ENCODE assay signal across 13 cellular contexts in the genomic region with DNA sequence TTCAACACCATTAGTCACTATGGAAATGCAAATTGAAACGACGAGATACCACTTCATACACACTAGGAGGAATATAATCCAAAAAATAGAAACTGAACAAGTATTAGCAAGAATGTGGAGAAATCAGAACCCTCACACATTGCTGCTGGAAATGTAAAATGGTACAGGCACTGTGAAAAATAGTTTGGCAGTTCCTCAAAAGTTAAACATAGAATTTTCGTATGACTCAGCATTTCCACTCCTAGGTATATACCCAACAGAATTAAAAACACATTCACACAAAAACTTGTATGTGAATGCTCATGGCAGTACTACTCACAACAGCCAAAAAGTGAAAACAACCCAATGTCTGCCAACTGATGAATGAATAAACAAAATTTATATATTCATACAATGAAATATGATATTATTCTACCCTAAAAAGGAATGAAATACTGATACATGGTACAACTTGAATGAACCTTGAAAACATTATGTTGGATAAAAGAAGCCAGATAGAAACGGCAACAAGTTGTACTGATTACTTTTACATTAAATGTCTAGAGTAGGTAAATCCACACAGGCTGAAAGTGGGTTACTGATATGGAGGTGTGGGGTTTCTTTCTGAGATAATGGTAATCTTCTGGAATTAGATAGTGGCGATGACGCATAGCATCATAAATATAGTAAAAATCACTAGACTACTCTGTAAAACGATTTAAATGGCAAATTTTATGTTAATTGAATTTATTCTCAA. TPM values are rescaled to one million over a fixed set of nuclear protein-coding genes. Genes with fewer than 3 reads are reported as not detected.
DNase-seq lines count a peak whose midpoint lies in the region; ATAC-seq, FAIRE-seq and TF ChIP-seq lines count a peak whose summit lies in the region.
"Had no signal": no experiment of that assay in that cellular context is flagged by ENCODE, and none has a peak within 500 bp of the region (broad histone marks: within the 10 kb centered on the region; RNA-seq: fewer than 3 reads in every experiment).

No MANE protein-coding gene starts in this region.

- H3K9ac ChIP-seq in H1 (replicated peaks in 1 of 4; ENCODE audit: extremely low read depth in 1 of 4, low read depth in 3 of 4, low read length in 3 of 4) (no peak overlapping the region), trophoblast cell (ENCODE audit: low read length) (no peak overlapping the region)

- DNase-seq in HT1080 (ENCODE audit: low read depth) (peak; percentile 8), H1 (ENCODE audit: low read depth in 1 of 2, low spot score in 2 of 2) (no peak), upper lobe of left lung (no peak), uterus (no peak), trophoblast cell (no peak)
- no peak for DNase-seq in activated T-cell treated with anti-CD3 and anti-CD28 coated beads, Interleukin-2, amount 50 U/mL, for 4 hours
- DNase-seq: aorta, DND-41, psoas muscle had no signal

- H3K4me3 ChIP-seq in HEK293 (ENCODE audit: low read depth, low read length) (no peak overlapping the region), H1 (ENCODE audit: extremely low read depth in 1 of 4, insufficient read depth in 2 of 4, low read depth in 3 of 4, low read length in 4 of 4) (no peak overlapping the region), upper lobe of left lung (no peak overlapping the region), uterus (no peak overlapping the region), trophoblast cell (ENCODE audit: low read depth, low read length) (no peak overlapping the region)
- H3K4me3 ChIP-seq: psoas muscle had no signal

- no peak overlapping the region for H3K4me3 Mint-ChIP-seq in activated T-cell treated with anti-CD3 and anti-CD28 coated beads, Interleukin-2, amount 50 U/mL, for 4 hours

- H2AFZ ChIP-seq in H1 (ENCODE audit: low read length) (no peak overlapping the region), trophoblast cell (ENCODE audit: insufficient read depth, low read length, poor library complexity) (no peak overlapping the region)

- no peak overlapping the region for H2AK5ac ChIP-seq in H1 (ENCODE audit: low read depth, low read length)
- H2AK5ac ChIP-seq in trophoblast cell (ENCODE audit: low read length), result no peak overlapping the region

- TF ChIP-seq POLR2A in H1 (IDR thresholded peaks at IDR 0.05; ENCODE audit: control extremely low read depth in 1 of 2, low read depth in 2 of 2, low read length in 2 of 2), result no peak
- TF ChIP-seq POLR2A in upper lobe of left lung (IDR thresholded peaks at IDR 0.05), result no peak
- no peak for TF ChIP-seq POLR2A in uterus (IDR thresholded peaks at IDR 0.05)

- TF ChIP-seq CTCF in HEK293 (tag by site-specific recombination; IDR thresholded peaks at IDR 0.05), result no peak
- no peak for TF ChIP-seq CTCF in H1 (IDR thresholded peaks at IDR 0.05; ENCODE audit: control extremely low read depth in 1 of 3, insufficient read depth in 1 of 3, low read depth in 1 of 3, low read length in 3 of 3)
- TF ChIP-seq CTCF in upper lobe of left lung (IDR thresholded peaks at IDR 0.05), result no peak
- no peak for TF ChIP-seq CTCF in uterus (IDR thresholded peaks at IDR 0.05)

- no peak for FAIRE-seq in H1 (lab: Jason Lieb, UNC)

- no peak overlapping the region for H2BK20ac ChIP-seq in H1 (ENCODE audit: low read length)

- no peaks in the 10 kb centered on the region for H3K9me3 ChIP-seq in HEK293 (ENCODE audit: control insufficient read depth, insufficient read depth, low read depth, low read length)
- no peaks in the 10 kb centered on the region for H3K9me3 ChIP-seq in H1 (ENCODE audit: insufficient read depth in 2 of 2, low read depth in 1 of 2, low read length in 1 of 2)
- H3K9me3 ChIP-seq in upper lobe of left lung, result no peaks in the 10 kb centered on the region
- no peaks in the 10 kb centered on the region for H3K9me3 ChIP-seq in uterus
- no peaks in the 10 kb centered on the region for H3K9me3 ChIP-seq in trophoblast cell (ENCODE audit: insufficient read depth, low read depth, low read length)

- H4K91ac ChIP-seq in H1 (replicated peaks; ENCODE audit: insufficient read length, low read length) (no peak overlapping the region), trophoblast cell (ENCODE audit: low read depth, low read length) (no peak overlapping the region)

- no peak overlapping the region for H3K4me2 ChIP-seq in H1 (ENCODE audit: insufficient read depth in 1 of 2, low read depth in 2 of 2, low read length in 2 of 2)
- H3K4me2 ChIP-seq in trophoblast cell (ENCODE audit: low read length), result no peak overlapping the region

- no peak overlapping the region for H3K56ac ChIP-seq in H1 (replicated peaks; ENCODE audit: insufficient read length, low read depth, low read length)

- no peaks in the 10 kb centered on the region for H3K23me2 ChIP-seq in H1 (ENCODE audit: low read depth, low read length)

- H3K79me2 ChIP-seq in H1 (ENCODE audit: control insufficient read depth in 1 of 2, insufficient read depth in 2 of 2, low read length in 2 of 2) (no peaks in the 10 kb centered on the region), trophoblast cell (ENCODE audit: control insufficient read depth, insufficient read depth, low read length, poor library complexity) (no peaks in the 10 kb centered on the region)

- peak; percentile 66 for ATAC-seq in GM18502 (IDR thresholded peaks at IDR 0.05; ENCODE audit: poor library complexity, unreplicated experiment)
- no peak for ATAC-seq in upper lobe of left lung (ENCODE audit: low FRiP score in 2 of 2)
- no peak for ATAC-seq in activated T-cell treated with anti-CD3 and anti-CD28 coated beads, Interleukin-2, amount 50 U/mL, for 4 hours
- ATAC-seq: psoas muscle had no signal

- intact Hi-C loops in uterus (cut with DNase I; ENCODE audit: low total_unique reads), result no loop called here

- TF ChIP-seq RAD21 in H1 (IDR thresholded peaks at IDR 0.05 in 1 of 2, conservative IDR thresholded peaks at IDR 0.05 in 1 of 2; ENCODE audit: low read depth in 2 of 2, low read length in 2 of 2), result no peak

- TF ChIP-seq EP300 in H1 (IDR thresholded peaks at IDR 0.05; ENCODE audit: borderline replicate concordance in 1 of 2, low read depth in 2 of 2, low read length in 2 of 2) (no peak), upper lobe of left lung (IDR thresholded peaks at IDR 0.05) (no peak)

- H3K9me3 Mint-ChIP-seq in activated T-cell treated with anti-CD3 and anti-CD28 coated beads, Interleukin-2, amount 50 U/mL, for 4 hours, result no peaks in the 10 kb centered on the region
- H3K9me3 Mint-ChIP-seq: IgD-negative memory B cell had no signal

- WGBS in H1 (ENCODE audit: extremely low coverage in 1 of 2, insufficient coverage in 1 of 2, insufficient read length in 1 of 2, insufficient replicate concordance in 2 of 2, low coverage in 1 of 2, low lambda C conversion rate in 2 of 2, missing lambda C conversion rate in 1 of 2), 2 experiments, result 89% methylated on average over 7 of the region's 7 CpGs; no CpG with 5 or more reads in 1 of the 2 experiments
- WGBS in upper lobe of left lung, 2 donors, result 71 to 75% methylated on average over 7 of the region's 7 CpGs
- no CpG with 5 or more reads among the region's 7 CpGs for WGBS in trophoblast cell (ENCODE audit: extremely low coverage, insufficient coverage, insufficient read length)

- H3K36me3 ChIP-seq in HEK293 (ENCODE audit: control insufficient read depth in 2 of 2, insufficient read depth in 1 of 2, low read length in 2 of 2) (no peaks in the 10 kb centered on the region), H1 (ENCODE audit: control insufficient read depth in 2 of 4, insufficient read depth in 4 of 4, low read length in 3 of 4) (no peaks in the 10 kb centered on the region), upper lobe of left lung (no peaks in the 10 kb centered on the region), uterus (no peaks in the 10 kb centered on the region), trophoblast cell (ENCODE audit: control insufficient read depth in 1 of 2, insufficient read depth in 2 of 2, low read length in 2 of 2) (no peaks in the 10 kb centered on the region)

- H3K18ac ChIP-seq in H1 (ENCODE audit: extremely low read depth, low read length), result no peak overlapping the region
- H3K18ac ChIP-seq in trophoblast cell (ENCODE audit: low read length), result no peak overlapping the region

- H2BK15ac ChIP-seq in H1 (ENCODE audit: low read length), result no peak overlapping the region

- no peaks in the 10 kb centered on the region for H4K20me1 ChIP-seq in H1 (replicated peaks in 1 of 2; ENCODE audit: control insufficient read depth in 1 of 2, insufficient read depth in 2 of 2, low read length in 2 of 2)

- no peak overlapping the region for H3K27ac ChIP-seq in HEK293 (ENCODE audit: extremely low read depth, low read depth, low read length)
- H3K27ac ChIP-seq in H1 (ENCODE audit: low read depth, low read length), result no peak overlapping the region
- no peak overlapping the region for H3K27ac ChIP-seq in upper lobe of left lung
- no peak overlapping the region for H3K27ac ChIP-seq in uterus
- no peak overlapping the region for H3K27ac ChIP-seq in trophoblast cell (ENCODE audit: low read depth, low read length)
- H3K27ac ChIP-seq: psoas muscle, VCaP had no signal

- H2BK12ac ChIP-seq in H1 (ENCODE audit: low read depth, low read length), result no peak overlapping the region
- no peak overlapping the region for H2BK12ac ChIP-seq in trophoblast cell (ENCODE audit: low read length)

- H2BK120ac ChIP-seq in H1 (replicated peaks; ENCODE audit: low read depth, low read length), result no peak overlapping the region
- no peak overlapping the region for H2BK120ac ChIP-seq in trophoblast cell (ENCODE audit: insufficient read depth, low read length, poor library complexity)

- POLR2A ChIA-PET in HEK293 (lab: Yijun Ruan, JAX) (no interaction called here), H1 (lab: Charles Lee; ENCODE audit: partially characterized antibody) (no interaction called here)

- H2BK5ac ChIP-seq in H1 (ENCODE audit: low read depth, low read length) (no peak overlapping the region), trophoblast cell (ENCODE audit: low read depth, low read length, poor library complexity) (no peak overlapping the region)

- H3K14ac ChIP-seq in H1 (ENCODE audit: insufficient read length) (no peak overlapping the region), trophoblast cell (ENCODE audit: low read length) (no peak overlapping the region)

- no peak overlapping the region for H4K12ac ChIP-seq in trophoblast cell (ENCODE audit: low read depth, low read length)

- H4K5ac ChIP-seq in H1 (ENCODE audit: insufficient read length, low read depth, low read length), result no peak overlapping the region

- H3K27me3 ChIP-seq in H1 (replicated peaks in 1 of 4; ENCODE audit: control insufficient read depth in 3 of 4, extremely low read depth in 1 of 4, insufficient read depth in 3 of 4, low read length in 3 of 4), result no peaks in the 10 kb centered on the region
- no peaks in the 10 kb centered on the region for H3K27me3 ChIP-seq in upper lobe of left lung
- no peaks in the 10 kb centered on the region for H3K27me3 ChIP-seq in uterus
- no peaks in the 10 kb centered on the region for H3K27me3 ChIP-seq in trophoblast cell (ENCODE audit: insufficient read depth, low read length)

- peaks cover 1% of the 10 kb centered on the region for H3K36me3 Mint-ChIP-seq in activated T-cell treated with anti-CD3 and anti-CD28 coated beads, Interleukin-2, amount 50 U/mL, for 4 hours (ENCODE audit: insufficient read depth)

- H3K27me3 Mint-ChIP-seq in activated T-cell treated with anti-CD3 and anti-CD28 coated beads, Interleukin-2, amount 50 U/mL, for 4 hours (ENCODE audit: low read depth), result no peaks in the 10 kb centered on the region
- H3K27me3 Mint-ChIP-seq: IgD-negative memory B cell had no signal

- H3K23ac ChIP-seq in H1 (ENCODE audit: insufficient read length) (no peak overlapping the region), trophoblast cell (ENCODE audit: low read length) (no peak overlapping the region)

- H3K4ac ChIP-seq in H1 (replicated peaks; ENCODE audit: insufficient read length, low read depth, low read length) (no peak overlapping the region), trophoblast cell (ENCODE audit: low read depth, low read length) (no peak overlapping the region)

- H3K4me1 Mint-ChIP-seq in activated T-cell treated with anti-CD3 and anti-CD28 coated beads, Interleukin-2, amount 50 U/mL, for 4 hours (ENCODE audit: low read depth), result peaks cover 6% of the 10 kb centered on the region

- H3K4me1 ChIP-seq in HEK293 (ENCODE audit: control insufficient read depth, insufficient read depth, low read length), result no peaks in the 10 kb centered on the region
- H3K4me1 ChIP-seq in H1 (replicated peaks in 1 of 4; ENCODE audit: control insufficient read depth in 3 of 4, insufficient read depth in 4 of 4, low read length in 3 of 4), result no peaks in the 10 kb centered on the region
- H3K4me1 ChIP-seq in upper lobe of left lung, result no peaks in the 10 kb centered on the region
- no peaks in the 10 kb centered on the region for H3K4me1 ChIP-seq in uterus
- H3K4me1 ChIP-seq in trophoblast cell (ENCODE audit: control insufficient read depth in 1 of 2, insufficient read depth in 2 of 2, low read length in 2 of 2), result no peaks in the 10 kb centered on the region

- H3K79me1 ChIP-seq in H1 (ENCODE audit: low read depth, low read length), result no peaks in the 10 kb centered on the region; the same call in 1 of the 2 replicates
- H3K79me1 ChIP-seq in trophoblast cell (ENCODE audit: low read length), result no peaks in the 10 kb centered on the region

- CTCF ChIA-PET in HEK293 (lab: Yijun Ruan, JAX) (no interaction called here), H1 (lab: Charles Lee; ENCODE audit: partially characterized antibody) (no interaction called here)

- no peak overlapping the region for H4K8ac ChIP-seq in H1 (ENCODE audit: extremely low read depth, insufficient read depth, low read length)
- H4K8ac ChIP-seq in trophoblast cell (ENCODE audit: low read depth, low read length), result no peak overlapping the region

RNA-seq across cellular contexts. Expression of gene TEC, which starts 22.3 kb away (rescaled TPM):
- total RNA-seq in HT1080 (2014; rRNA removed; shearing (Covaris generic)), result 1.3 and 4.1 TPM in 2 replicates
- 0.51 and 0.99 TPM in 2 replicates for polyA plus RNA-seq in HT1080 (2015; cell fraction: cytosol; rRNA removed)
- 1.3 and 1.4 TPM in 2 replicates for polyA plus RNA-seq in HT1080 (2015; cell fraction: nucleus; rRNA removed)
- total RNA-seq in H1 (2021; fragmentation: NEBNext Ultra II Directional; extraction: Animal tissue kit (Norgen Biotek cat#: 25700)), result 1.8 and 2.3 TPM in 2 replicates
- polyA plus RNA-seq in H1 (2011; rRNA removed), result 0.38 and 0.73 TPM in 2 replicates
- polyA plus RNA-seq in H1 (2011; cell fraction: cytosol; rRNA removed), result 0.78 TPM
- 1.00 TPM for polyA plus RNA-seq in H1 (2011; cell fraction: nucleus; rRNA removed)
- 0.99 to 2.0 TPM (median 1.7 TPM) in 4 replicates for polyA plus RNA-seq in H1 (2012, experiment 1 of 2)
- polyA plus RNA-seq in H1 (2012, experiment 2 of 2), result 0.05 TPM
- polyA plus RNA-seq in H1 (2013, experiment 1 of 2), result 0.87 TPM
- polyA plus RNA-seq in H1 (2013, experiment 2 of 2), result 1.1 TPM
- polyA minus RNA-seq in H1 (2011; rRNA and poly(A)+ RNA removed), result 1.5 and 2.3 TPM in 2 replicates
- polyA minus RNA-seq in H1 (2011; cell fraction: cytosol; rRNA and poly(A)+ RNA removed), result 0.66 TPM
- 4.5 TPM for polyA minus RNA-seq in H1 (2011; cell fraction: nucleus; rRNA and poly(A)+ RNA removed)
- total RNA-seq in upper lobe of left lung, result 10 to 100 TPM in 3 of 6 donors, 1 to 10 TPM in 3; 5.9 to 26.2 (median 10.1) TPM
- 1 to 10 TPM in 1 of 3 donors, under 1 TPM in 2; 0.82 to 1.4 (median 0.83) TPM for total RNA-seq in activated T-cell treated with anti-CD3 and anti-CD28 coated beads, Interleukin-2, amount 50 U/mL, for 4 hours
- total RNA-seq in uterus, result 1 to 10 TPM in 3 of 4 donors, under 1 TPM in 1; under 0.01 to 6.8 (median 2.6) TPM
- 0.25 and 0.43 TPM in 2 replicates for polyA plus RNA-seq in trophoblast cell (2013)
